In the genomic region with DNA sequence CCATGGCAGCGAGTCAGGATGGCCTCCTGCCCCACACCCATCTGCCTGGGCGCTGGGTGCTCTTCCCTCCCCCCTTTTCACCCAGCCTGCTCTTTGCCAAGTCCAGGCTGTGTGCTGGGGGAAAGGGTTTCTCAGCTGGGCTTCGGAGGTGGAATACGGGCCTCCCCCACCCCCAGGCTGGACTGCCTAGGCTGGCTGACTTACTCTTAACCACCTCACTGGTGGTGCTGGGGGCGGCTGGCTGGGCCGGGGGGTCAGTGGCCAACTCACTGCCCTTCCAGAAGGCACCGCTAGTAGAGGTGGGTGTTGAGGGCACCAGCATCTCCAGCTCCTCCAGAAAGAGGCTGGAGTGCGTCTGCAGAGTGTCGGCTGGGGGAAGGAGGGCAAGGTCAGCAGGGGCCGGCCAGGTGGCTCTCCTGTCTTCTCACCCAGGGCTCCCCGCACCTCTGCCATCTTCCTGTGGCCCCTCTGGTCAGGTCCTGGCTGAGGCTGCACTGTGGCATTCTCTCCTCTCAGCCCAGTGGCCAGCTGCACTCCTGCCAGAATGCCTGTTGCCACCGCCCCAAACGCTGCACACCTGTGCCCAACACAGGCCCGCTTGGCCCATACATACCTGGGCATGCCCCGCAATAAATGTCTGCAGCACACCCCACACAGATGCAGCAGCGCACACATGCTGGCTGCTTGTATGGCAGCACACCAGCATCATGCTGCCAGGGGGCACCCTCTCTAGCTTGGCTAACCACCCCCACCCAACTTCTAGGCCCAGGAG, we compare ENCODE assay signal across 20 cellular contexts. TPM values are rescaled to one million over a fixed set of nuclear protein-coding genes. Genes with fewer than 3 reads are reported as not detected.
DNase-seq lines count a peak whose midpoint lies in the region; ATAC-seq, FAIRE-seq and TF ChIP-seq lines count a peak whose summit lies in the region.
"Had no signal": no experiment of that assay in that cellular context is flagged by ENCODE, and none has a peak within 500 bp of the region (broad histone marks: within the 10 kb centered on the region; RNA-seq: fewer than 3 reads in every experiment).

No MANE protein-coding gene starts in this region.

- H3K27ac Mint-ChIP-seq in effector memory CD8-positive, alpha-beta T cell: peak overlapping the region; percentile 38 to 72
- H3K27ac Mint-ChIP-seq: HFFc6 had no signal

- peaks cover 47% of the 10 kb centered on the region for H3K36me3 Mint-ChIP-seq in effector memory CD8-positive, alpha-beta T cell (ENCODE audit: insufficient read depth)

- H3K27me3 Mint-ChIP-seq in effector memory CD8-positive, alpha-beta T cell: no peaks in the 10 kb centered on the region
- H3K27me3 Mint-ChIP-seq: CD4-positive, CD25-positive, alpha-beta regulatory T cell had no signal

- H3K9me3 Mint-ChIP-seq in effector memory CD8-positive, alpha-beta T cell: no peaks in the 10 kb centered on the region
- H3K9me3 Mint-ChIP-seq: CD4-positive, CD25-positive, alpha-beta regulatory T cell; HFFc6 had no signal

- H3K27me3 ChIP-seq in sigmoid colon: no peaks in the 10 kb centered on the region
- H3K27me3 ChIP-seq: BLaER1 treated with 17β-estradiol and CSF1 and Interleukin-3, amounts not matched to agents 10 nM and 100 nM had no signal

- no peak for TF ChIP-seq CTCF in sigmoid colon (IDR thresholded peaks at IDR 0.05)

- DNase-seq in activated effector memory CD4-positive, alpha-beta T cell treated with anti-CD3 and anti-CD28 coated beads, Interleukin-2, amount 50 U/mL, for 16 hours: peak; percentile 60
- DNase-seq in activated effector memory CD4-positive, alpha-beta T cell treated with Interleukin-2 at 50 U/mL for 16 hours: no peak
- peak; percentile 29 for DNase-seq in GM12891 (ENCODE audit: insufficient read length, low spot score)
- DNase-seq in effector memory CD8-positive, alpha-beta T cell: no peak
- no peak for DNase-seq in sigmoid colon
- DNase-seq: ACHN; CD4-positive, CD25-positive, alpha-beta regulatory T cell; DMS79; HCEC 1CT; HFFc6; KBM-7 had no signal

- WGBS in sigmoid colon, 2 donors: 93 to 94% methylated on average over 16 of the region's 16 CpGs

- H3K4me1 ChIP-seq in sigmoid colon: no peaks in the 10 kb centered on the region

- intact Hi-C loops in sigmoid colon (cut with DNase I): no loop called here

- no peaks in the 10 kb centered on the region for H3K9me3 ChIP-seq in sigmoid colon

- H3K4me1 Mint-ChIP-seq in effector memory CD8-positive, alpha-beta T cell (ENCODE audit: low read depth in 2 of 2): peaks cover 2 to 9% of the 10 kb centered on the region in 2 donors

- H3K4me3 ChIP-seq in sigmoid colon: no peak overlapping the region
- H3K4me3 ChIP-seq: BLaER1 treated with 17β-estradiol and CSF1 and Interleukin-3, amounts not matched to agents 10 nM and 100 nM had no signal

- TF ChIP-seq POLR2A in GM12891 (IDR thresholded peaks at IDR 0.05; ENCODE audit: low read depth, low read length) (no peak), sigmoid colon (IDR thresholded peaks at IDR 0.05) (no peak)

- no peak for FAIRE-seq in GM12891 (lab: Jason Lieb, UNC)
- FAIRE-seq: G401.6, GM12892, GM19239 had no signal

- no peak overlapping the region for H3K27ac ChIP-seq in sigmoid colon
- H3K27ac ChIP-seq: BLaER1 treated with 17β-estradiol and CSF1 and Interleukin-3, amounts not matched to agents 10 nM and 100 nM; HL-60 had no signal

- H3K4me3 Mint-ChIP-seq in effector memory CD8-positive, alpha-beta T cell: no peak overlapping the region
- H3K4me3 Mint-ChIP-seq: CD4-positive, CD25-positive, alpha-beta regulatory T cell; HFFc6 had no signal

- no peak for TF ChIP-seq EP300 in sigmoid colon (IDR thresholded peaks at IDR 0.05)

- no peak for ATAC-seq in effector memory CD8-positive, alpha-beta T cell (replicated peaks)
- ATAC-seq in GM19023 (IDR thresholded peaks at IDR 0.05; ENCODE audit: unreplicated experiment): no peak
- ATAC-seq in HG02642 (IDR thresholded peaks at IDR 0.05; ENCODE audit: poor library complexity, unreplicated experiment): no peak

- H3K36me3 ChIP-seq in sigmoid colon: peaks cover 0 to 33% (median 3%) of the 10 kb centered on the region in 4 donors

TF ChIP-seq in GM12891, 5 proteins besides CTCF, POLR2A, EP300 and RAD21:
- TF ChIP-seq POLR2AphosphoS5 (IDR thresholded peaks at IDR 0.05; ENCODE audit: low read depth, low read length): no peak
- TF ChIP-seq TAF1 (IDR thresholded peaks at IDR 0.05; ENCODE audit: low read depth, low read length): no peak
- no peak for TF ChIP-seq SPI1 (IDR thresholded peaks at IDR 0.05; ENCODE audit: low read depth, low read length)
- TF ChIP-seq POU2F2 (IDR thresholded peaks at IDR 0.05; ENCODE audit: low read depth, low read length): no peak
- TF ChIP-seq PAX5 (IDR thresholded peaks at IDR 0.05; ENCODE audit: insufficient read depth, low read length, severe bottlenecking): no peak

RNA-seq across cellular contexts. Expression of a gene that starts 9.7 kb away (rescaled TPM):
- 23.3 TPM for polyA plus RNA-seq in GM12891 (2012; ENCODE audit: low read depth, missing spikeins)
- total RNA-seq in sigmoid colon: 10 to 100 TPM in 1 of 4 donors, 1 to 10 TPM in 3; 3.2 to 16.0 (median 5.6) TPM
- polyA plus RNA-seq in sigmoid colon: 10 to 100 TPM; 16.2 to 69.1 (median 36.1) TPM

RNA-seq across cellular contexts. Expression of a gene that starts 12.5 kb away (rescaled TPM):
- polyA plus RNA-seq in GM12891 (2012; ENCODE audit: low read depth, missing spikeins): 28.9 TPM
- 10 to 100 TPM; 13.3 to 32.9 (median 23.7) TPM for total RNA-seq in sigmoid colon
- 100 to 1,000 TPM in 2 of 3 donors, 10 to 100 TPM in 1; 64.9 to 126 (median 101) TPM for polyA plus RNA-seq in sigmoid colon

RNA-seq across cellular contexts. Expression of a gene that starts 12.6 kb away (rescaled TPM):
- polyA plus RNA-seq in GM12891 (2012; ENCODE audit: low read depth, missing spikeins): 94.7 TPM
- 100 to 1,000 TPM; 103 to 120 (median 109) TPM for total RNA-seq in sigmoid colon
- 10 to 100 TPM; 71.2 to 82.3 (median 76.6) TPM for polyA plus RNA-seq in sigmoid colon

RNA-seq across cellular contexts. Expression of a gene that starts 26.4 kb away (rescaled TPM):
- polyA plus RNA-seq in GM12891 (2012; ENCODE audit: low read depth, missing spikeins): 49.6 TPM
- total RNA-seq in sigmoid colon: 100 to 1,000 TPM in 3 of 4 donors, 10 to 100 TPM in 1; 54.6 to 137 (median 121) TPM
- polyA plus RNA-seq in sigmoid colon: 10 to 100 TPM; 66.7 to 96.1 (median 69.1) TPM

RNA-seq across cellular contexts. Expression of a gene that starts 27.8 kb away (rescaled TPM):
- polyA plus RNA-seq in GM12891 (2012; ENCODE audit: low read depth, missing spikeins): not detected
- not detected for total RNA-seq in sigmoid colon
- not detected for polyA plus RNA-seq in sigmoid colon
- total RNA-seq: A172; CD4-positive, CD25-positive, alpha-beta regulatory T cell; H4; HFFc6 had no signal
- polyA plus RNA-seq: CD4-positive, CD25-positive, alpha-beta regulatory T cell had no signal

Comparison
In these comparisons a context has a peak if more than half of its experiments do, and no peak if none do; other contexts are left out.
1. DNase-seq: peak in activated effector memory CD4-positive, alpha-beta T cell treated with anti-CD3 and anti-CD28 coated beads, Interleukin-2, amount 50 U/mL, for 16 hours (single experiment) and GM12891 (single experiment); none in activated effector memory CD4-positive, alpha-beta T cell treated with Interleukin-2 at 50 U/mL for 16 hours (single experiment), effector memory CD8-positive, alpha-beta T cell (0 of 3) and sigmoid colon (single experiment).